2 cellular contexts compared by ENCODE assay signal in the genomic region with DNA sequence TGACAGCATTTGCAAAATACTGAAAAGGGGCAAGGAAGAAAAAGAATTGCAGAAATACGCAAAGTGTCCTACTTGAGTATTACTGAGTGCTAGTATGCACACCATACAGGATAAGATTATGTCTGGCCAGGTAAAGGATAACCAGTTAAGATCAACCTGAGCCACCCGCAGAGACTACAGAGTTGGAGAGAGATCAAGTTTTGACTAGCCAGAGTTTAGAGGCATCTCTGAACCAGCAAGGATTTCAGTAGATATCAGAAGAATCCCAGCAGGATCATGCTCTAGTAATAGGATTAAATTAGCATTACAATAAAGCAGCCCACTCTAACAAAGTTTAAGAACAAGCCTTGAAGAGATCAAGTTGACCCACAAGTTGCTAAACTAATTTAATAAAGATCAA.
TF ChIP-seq lines count a peak whose summit lies in the region.

No MANE protein-coding gene starts in this region.

TF ChIP-seq in GM23338, 12 proteins besides CTCF, POLR2A, EP300 and RAD21:
- no peak for TF ChIP-seq JUNB (IDR thresholded peaks at IDR 0.05; ENCODE audit: unreplicated experiment)
- no peak for TF ChIP-seq EZH2phosphoT487 (IDR thresholded peaks at IDR 0.05; ENCODE audit: unreplicated experiment)
- TF ChIP-seq ZNF114 (CRISPR knock-in tag; IDR thresholded peaks at IDR 0.05), result no peak
- TF ChIP-seq, protein P1, sequence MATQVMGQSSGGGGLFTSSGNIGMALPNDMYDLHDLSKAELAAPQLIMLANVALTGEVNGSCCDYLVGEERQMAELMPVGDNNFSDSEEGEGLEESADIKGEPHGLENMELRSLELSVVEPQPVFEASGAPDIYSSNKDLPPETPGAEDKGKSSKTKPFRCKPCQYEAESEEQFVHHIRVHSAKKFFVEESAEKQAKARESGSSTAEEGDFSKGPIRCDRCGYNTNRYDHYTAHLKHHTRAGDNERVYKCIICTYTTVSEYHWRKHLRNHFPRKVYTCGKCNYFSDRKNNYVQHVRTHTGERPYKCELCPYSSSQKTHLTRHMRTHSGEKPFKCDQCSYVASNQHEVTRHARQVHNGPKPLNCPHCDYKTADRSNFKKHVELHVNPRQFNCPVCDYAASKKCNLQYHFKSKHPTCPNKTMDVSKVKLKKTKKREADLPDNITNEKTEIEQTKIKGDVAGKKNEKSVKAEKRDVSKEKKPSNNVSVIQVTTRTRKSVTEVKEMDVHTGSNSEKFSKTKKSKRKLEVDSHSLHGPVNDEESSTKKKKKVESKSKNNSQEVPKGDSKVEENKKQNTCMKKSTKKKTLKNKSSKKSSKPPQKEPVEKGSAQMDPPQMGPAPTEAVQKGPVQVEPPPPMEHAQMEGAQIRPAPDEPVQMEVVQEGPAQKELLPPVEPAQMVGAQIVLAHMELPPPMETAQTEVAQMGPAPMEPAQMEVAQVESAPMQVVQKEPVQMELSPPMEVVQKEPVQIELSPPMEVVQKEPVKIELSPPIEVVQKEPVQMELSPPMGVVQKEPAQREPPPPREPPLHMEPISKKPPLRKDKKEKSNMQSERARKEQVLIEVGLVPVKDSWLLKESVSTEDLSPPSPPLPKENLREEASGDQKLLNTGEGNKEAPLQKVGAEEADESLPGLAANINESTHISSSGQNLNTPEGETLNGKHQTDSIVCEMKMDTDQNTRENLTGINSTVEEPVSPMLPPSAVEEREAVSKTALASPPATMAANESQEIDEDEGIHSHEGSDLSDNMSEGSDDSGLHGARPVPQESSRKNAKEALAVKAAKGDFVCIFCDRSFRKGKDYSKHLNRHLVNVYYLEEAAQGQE (IDR thresholded peaks at IDR 0.05; ENCODE audit: unreplicated experiment), result no peak
- TF ChIP-seq POLR2AphosphoS5 (IDR thresholded peaks at IDR 0.05; ENCODE audit: low read depth), result no peak
- no peak for TF ChIP-seq STAT1 (IDR thresholded peaks at IDR 0.05; ENCODE audit: unreplicated experiment)
- no peak for TF ChIP-seq CREB1 (CRISPR knock-in tag; IDR thresholded peaks at IDR 0.05; ENCODE audit: low read depth)
- TF ChIP-seq ZNF331 (CRISPR knock-in tag; IDR thresholded peaks at IDR 0.05; ENCODE audit: low read depth), result no peak

TF ChIP-seq in H1, 55 proteins besides CTCF, POLR2A, EP300 and RAD21:
- TF ChIP-seq TAF1 (IDR thresholded peaks at IDR 0.05; ENCODE audit: low read depth, low read length), result no peak
- TF ChIP-seq CBX5 (IDR thresholded peaks at IDR 0.05; ENCODE audit: low read depth, low read length), result no peak
- TF ChIP-seq CHD1 (IDR thresholded peaks at IDR 0.05; ENCODE audit: low read depth, low read length), result no peak
- TF ChIP-seq KDM4A (IDR thresholded peaks at IDR 0.05; ENCODE audit: low read depth, low read length, severe bottlenecking), result no peak
- no peak for TF ChIP-seq SUZ12 (IDR thresholded peaks at IDR 0.05; ENCODE audit: low read length)
- no peak for TF ChIP-seq RXRA (IDR thresholded peaks at IDR 0.05; ENCODE audit: insufficient read depth, low read depth, low read length)
- TF ChIP-seq EGR1 (IDR thresholded peaks at IDR 0.05; ENCODE audit: borderline replicate concordance, low read depth, low read length), result no peak
- no peak for TF ChIP-seq POU5F1 (IDR thresholded peaks at IDR 0.05; ENCODE audit: low read depth, low read length)
- no peak for TF ChIP-seq JUN (IDR thresholded peaks at IDR 0.05; ENCODE audit: low read depth, low read length)
- TF ChIP-seq CREB1 (IDR thresholded peaks at IDR 0.05), result no peak
- no peak for TF ChIP-seq RBBP5 (IDR thresholded peaks at IDR 0.05; ENCODE audit: borderline replicate concordance, low read depth, low read length)
- no peak for TF ChIP-seq RFX5 (IDR thresholded peaks at IDR 0.05; ENCODE audit: borderline replicate concordance, low read depth, low read length)
- TF ChIP-seq GTF2F1 (IDR thresholded peaks at IDR 0.05; ENCODE audit: borderline replicate concordance, low read depth, low read length), result no peak
- TF ChIP-seq MAFK (IDR thresholded peaks at IDR 0.05; ENCODE audit: low read depth, low read length), result no peak
- TF ChIP-seq, protein P2, sequence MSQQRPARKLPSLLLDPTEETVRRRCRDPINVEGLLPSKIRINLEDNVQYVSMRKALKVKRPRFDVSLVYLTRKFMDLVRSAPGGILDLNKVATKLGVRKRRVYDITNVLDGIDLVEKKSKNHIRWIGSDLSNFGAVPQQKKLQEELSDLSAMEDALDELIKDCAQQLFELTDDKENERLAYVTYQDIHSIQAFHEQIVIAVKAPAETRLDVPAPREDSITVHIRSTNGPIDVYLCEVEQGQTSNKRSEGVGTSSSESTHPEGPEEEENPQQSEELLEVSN (IDR thresholded peaks at IDR 0.05), result no peak
- TF ChIP-seq TBP (IDR thresholded peaks at IDR 0.05; ENCODE audit: low read depth, low read length), result no peak
- no peak for TF ChIP-seq SP2 (IDR thresholded peaks at IDR 0.05; ENCODE audit: low read length)
